Comparison of ENCODE assay signal across 16 cellular contexts in the genomic region with DNA sequence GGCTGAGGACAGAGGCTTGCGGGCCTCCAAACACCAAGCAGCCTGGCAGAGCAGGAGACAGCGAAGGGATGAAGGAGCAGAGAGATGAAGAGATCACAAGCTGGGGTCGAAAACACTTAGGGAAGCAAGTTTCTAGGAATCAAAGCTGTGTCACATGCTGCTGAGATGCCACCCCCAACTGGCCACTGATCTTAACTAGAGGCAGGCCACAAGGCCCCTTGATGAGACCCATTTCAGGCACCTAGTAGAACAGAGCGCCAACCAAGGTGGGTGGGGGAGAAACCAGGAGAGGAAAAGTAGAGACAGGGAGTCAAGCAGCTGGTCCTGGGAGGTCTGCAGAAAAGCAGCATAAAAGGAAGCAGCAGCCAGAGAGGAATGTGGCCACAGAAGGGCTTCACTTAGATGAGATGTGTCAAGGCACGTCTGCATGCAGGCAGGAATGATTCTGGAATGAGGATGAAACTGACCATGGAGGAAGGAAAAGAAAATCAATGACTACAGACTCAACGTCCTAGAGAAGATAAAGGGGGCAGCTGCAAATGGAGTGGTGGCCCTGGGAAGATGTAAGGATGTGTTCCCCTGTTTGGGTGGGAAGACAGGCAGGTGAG.
"Had no signal": no experiment of that assay in that cellular context is flagged by ENCODE, and none has a peak within 500 bp of the region (broad histone marks: within the 10 kb centered on the region; RNA-seq: fewer than 3 reads in every experiment).

No MANE protein-coding gene starts in this region.

- ATAC-seq: activated naive CD8-positive, alpha-beta T cell treated with anti-CD3 and anti-CD28 coated beads, Interleukin-2, amount 50 U/mL, for 24 hours; activated T-cell treated with anti-CD3 and anti-CD28 coated beads, Interleukin-2, amount 50 U/mL, for 72 hours; body of pancreas; effector memory CD8-positive, alpha-beta T cell; heart left ventricle; left lung; natural killer cell treated with Interleukin-12 subunit alpha and Interleukin-12 subunit beta and Interleukin-15 and Interleukin-18, amount 100 ng/mL, for 72 hours; right cardiac atrium; stimulated activated naive CD8-positive, alpha-beta T cell treated with anti-CD3 and anti-CD28 coated beads, Interleukin-15, amount 100 ng/mL, for 72 hours; WTC11 had no signal

- H3K27me3 Mint-ChIP-seq: activated naive CD8-positive, alpha-beta T cell treated with anti-CD3 and anti-CD28 coated beads, Interleukin-2, amount 50 U/mL, for 24 hours; stimulated activated naive CD8-positive, alpha-beta T cell treated with anti-CD3 and anti-CD28 coated beads, Interleukin-15, amount 100 ng/mL, for 72 hours had no signal

- H3K4me3 Mint-ChIP-seq: activated naive CD8-positive, alpha-beta T cell treated with anti-CD3 and anti-CD28 coated beads, Interleukin-2, amount 50 U/mL, for 24 hours; activated T-cell treated with anti-CD3 and anti-CD28 coated beads, Interleukin-2, amount 50 U/mL, for 72 hours; effector memory CD8-positive, alpha-beta T cell; natural killer cell treated with Interleukin-12 subunit alpha and Interleukin-12 subunit beta and Interleukin-15 and Interleukin-18, amount 100 ng/mL, for 72 hours; stimulated activated naive CD8-positive, alpha-beta T cell treated with anti-CD3 and anti-CD28 coated beads, Interleukin-15, amount 100 ng/mL, for 72 hours; WTC11 had no signal

- H3K4me3 ChIP-seq: body of pancreas, heart left ventricle, left lung, tibial artery had no signal

- H3K27me3 ChIP-seq: body of pancreas, heart left ventricle, left lung, tibial artery had no signal

- H3K27ac Mint-ChIP-seq: activated naive CD8-positive, alpha-beta T cell treated with anti-CD3 and anti-CD28 coated beads, Interleukin-2, amount 50 U/mL, for 24 hours; activated T-cell treated with anti-CD3 and anti-CD28 coated beads, Interleukin-2, amount 50 U/mL, for 72 hours; effector memory CD8-positive, alpha-beta T cell; natural killer cell treated with Interleukin-12 subunit alpha and Interleukin-12 subunit beta and Interleukin-15 and Interleukin-18, amount 100 ng/mL, for 72 hours; stimulated activated naive CD8-positive, alpha-beta T cell treated with anti-CD3 and anti-CD28 coated beads, Interleukin-15, amount 100 ng/mL, for 72 hours; WTC11 had no signal

- H3K36me3 Mint-ChIP-seq: natural killer cell treated with Interleukin-12 subunit alpha and Interleukin-12 subunit beta and Interleukin-15 and Interleukin-18, amount 100 ng/mL, for 72 hours had no signal

- H3K9me3 ChIP-seq: body of pancreas, heart left ventricle, left lung, tibial artery had no signal

- H3K9me3 Mint-ChIP-seq: activated naive CD8-positive, alpha-beta T cell treated with anti-CD3 and anti-CD28 coated beads, Interleukin-2, amount 50 U/mL, for 24 hours; activated T-cell treated with anti-CD3 and anti-CD28 coated beads, Interleukin-2, amount 50 U/mL, for 72 hours; effector memory CD8-positive, alpha-beta T cell; natural killer cell treated with Interleukin-12 subunit alpha and Interleukin-12 subunit beta and Interleukin-15 and Interleukin-18, amount 100 ng/mL, for 72 hours; stimulated activated naive CD8-positive, alpha-beta T cell treated with anti-CD3 and anti-CD28 coated beads, Interleukin-15, amount 100 ng/mL, for 72 hours; WTC11 had no signal

- H3K27ac ChIP-seq: left lung, parathyroid adenoma, tibial artery had no signal

- H3K4me1 Mint-ChIP-seq: activated naive CD8-positive, alpha-beta T cell treated with anti-CD3 and anti-CD28 coated beads, Interleukin-2, amount 50 U/mL, for 24 hours; stimulated activated naive CD8-positive, alpha-beta T cell treated with anti-CD3 and anti-CD28 coated beads, Interleukin-15, amount 100 ng/mL, for 72 hours had no signal

- DNase-seq: activated gamma-delta T cell; activated naive CD4-positive, alpha-beta T cell treated with anti-CD3 and anti-CD28 coated beads, Interleukin-2, amount 50 U/mL, for 16 hours; activated naive CD8-positive, alpha-beta T cell treated with anti-CD3 and anti-CD28 coated beads, Interleukin-2, amount 50 U/mL, for 24 hours; activated T-cell treated with anti-CD3 and anti-CD28 coated beads, Interleukin-2, amount 50 U/mL, for 72 hours; body of pancreas; effector memory CD8-positive, alpha-beta T cell; heart left ventricle; left lung; right cardiac atrium; stimulated activated naive CD8-positive, alpha-beta T cell treated with anti-CD3 and anti-CD28 coated beads, Interleukin-15, amount 100 ng/mL, for 72 hours; T-helper 1 cell; T-helper 9 cell had no signal

- H3K4me1 ChIP-seq: parathyroid adenoma had no signal
